ENCODE assay signal across 25 cellular contexts in the genomic region with DNA sequence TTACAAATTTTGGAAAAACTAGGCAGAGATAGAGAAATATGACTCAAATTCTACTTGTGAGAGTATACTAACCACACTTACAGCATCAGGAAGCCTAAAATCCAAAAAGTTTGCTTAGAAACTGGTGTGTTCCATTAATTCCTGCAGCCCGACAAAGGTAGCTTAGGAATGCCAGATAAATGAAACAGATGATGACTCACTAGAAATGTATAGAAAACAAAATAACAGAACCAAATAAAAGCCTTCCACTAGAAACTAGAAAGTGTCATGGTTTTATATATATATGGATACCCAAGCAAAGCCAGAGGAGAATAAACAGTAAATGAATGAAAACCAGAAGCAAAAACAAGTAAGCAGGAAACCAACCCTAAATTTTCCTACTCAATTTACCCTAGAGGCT.
"Had no signal": no experiment of that assay in that cellular context is flagged by ENCODE, and none has a peak within 500 bp of the region (broad histone marks: within the 10 kb centered on the region; RNA-seq: fewer than 3 reads in every experiment).

No MANE protein-coding gene starts in this region.

- ATAC-seq: activated CD4-positive, alpha-beta T cell treated with anti-CD3 and anti-CD28 coated beads for 36 hours; activated CD8-positive, alpha-beta T cell treated with anti-CD3 and anti-CD28 coated beads for 36 hours; activated T-cell treated with anti-CD3 and anti-CD28 coated beads, Interleukin-2, amount 50 U/mL, for 72 hours; T-helper 17 cell had no signal

- H3K4me2 ChIP-seq: KMS-11 had no signal

- H3K36me3 Mint-ChIP-seq: activated naive CD4-positive, alpha-beta T cell treated with anti-CD3 and anti-CD28 coated beads, Interleukin-2, amount 10 ng/mL, durations not matched to agents 7 days and 5 days; activated naive CD8-positive, alpha-beta T cell treated with anti-CD3 and anti-CD28 coated beads for 36 hours had no signal

- H3K27me3 ChIP-seq: brain microvascular endothelial cell, MG63 had no signal

- H3K27ac Mint-ChIP-seq: activated CD4-positive, alpha-beta T cell treated with anti-CD3 and anti-CD28 coated beads for 36 hours; activated CD8-positive, alpha-beta T cell treated with anti-CD3 and anti-CD28 coated beads for 36 hours; activated naive CD4-positive, alpha-beta T cell treated with anti-CD3 and anti-CD28 coated beads, Interleukin-2, amount 10 ng/mL, durations not matched to agents 7 days and 5 days; activated naive CD8-positive, alpha-beta T cell treated with anti-CD3 and anti-CD28 coated beads for 36 hours; activated T-cell treated with anti-CD3 and anti-CD28 coated beads, Interleukin-2, amount 50 U/mL, for 72 hours; activated T-helper 2 cell treated with anti-CD3 and anti-CD28 coated beads, Interferon-gamma antibody, Interleukin-2, Interleukin-4, amounts not matched to agents 10 μg/mL and 5 μg/mL and 100 μg/mL, durations not matched to agents 14 hours and 24 hours and 36 hours; T-helper 17 cell had no signal

- H3K4me1 Mint-ChIP-seq: activated CD4-positive, alpha-beta T cell treated with anti-CD3 and anti-CD28 coated beads for 36 hours; activated naive CD4-positive, alpha-beta T cell treated with anti-CD3 and anti-CD28 coated beads, Interleukin-2, amount 10 ng/mL, durations not matched to agents 7 days and 5 days; activated naive CD8-positive, alpha-beta T cell treated with anti-CD3 and anti-CD28 coated beads for 36 hours; T-helper 17 cell had no signal

- H3K27ac ChIP-seq: brain microvascular endothelial cell, KMS-11 had no signal

- H3K27me3 Mint-ChIP-seq: activated CD4-positive, alpha-beta T cell treated with anti-CD3 and anti-CD28 coated beads for 36 hours; activated CD8-positive, alpha-beta T cell treated with anti-CD3 and anti-CD28 coated beads for 36 hours; activated naive CD4-positive, alpha-beta T cell treated with anti-CD3 and anti-CD28 coated beads, Interleukin-2, amount 10 ng/mL, durations not matched to agents 7 days and 5 days; activated naive CD8-positive, alpha-beta T cell treated with anti-CD3 and anti-CD28 coated beads for 36 hours; T-helper 17 cell had no signal

- H3K4me3 Mint-ChIP-seq: activated CD4-positive, alpha-beta T cell treated with anti-CD3 and anti-CD28 coated beads for 36 hours; activated CD8-positive, alpha-beta T cell treated with anti-CD3 and anti-CD28 coated beads for 36 hours; activated naive CD4-positive, alpha-beta T cell treated with anti-CD3 and anti-CD28 coated beads, Interleukin-2, amount 10 ng/mL, durations not matched to agents 7 days and 5 days; activated naive CD8-positive, alpha-beta T cell treated with anti-CD3 and anti-CD28 coated beads for 36 hours; activated T-cell treated with anti-CD3 and anti-CD28 coated beads, Interleukin-2, amount 50 U/mL, for 72 hours; T-helper 17 cell had no signal

- H3K36me3 ChIP-seq: brain microvascular endothelial cell, MG63 had no signal

- H3K9ac ChIP-seq: KMS-11 had no signal

- DNase-seq: activated CD4-positive, alpha-beta T cell treated with anti-CD3 and anti-CD28 coated beads for 36 hours; activated CD4-positive, CD25-positive, alpha-beta regulatory T cell; activated CD8-positive, alpha-beta memory T cell treated with anti-CD3 and anti-CD28 coated beads, Interleukin-2, amount 50 U/mL, for 4 hours; activated CD8-positive, alpha-beta T cell treated with anti-CD3 and anti-CD28 coated beads for 36 hours; activated gamma-delta T cell treated with Interleukin-2 at 50 U/mL for 16 hours; activated naive CD4-positive, alpha-beta T cell treated with anti-CD3 and anti-CD28 coated beads, Interleukin-2, amount 10 ng/mL, durations not matched to agents 7 days and 5 days; activated naive CD8-positive, alpha-beta T cell treated with anti-CD3 and anti-CD28 coated beads for 36 hours; activated T-cell treated with anti-CD3 and anti-CD28 coated beads, Interleukin-2, amount 50 U/mL, for 72 hours; brain microvascular endothelial cell; MG63; MV-4-11; NCI-H1417 treated with DMSO at 0.1 percent for 48 hours; NCI-H1694; NCI-H2029; NCI-H2107; NCI-H2171 treated with DMSO at 0.1 percent for 48 hours; NCI-H226; NCI-H526; NCI-H774; NK-92 treated with Interleukin-12 subunit alpha and Interleukin-12 subunit beta, amount 100 ng/mL, for 24 hours; SIG-M5; T-helper 17 cell; T-helper 9 cell had no signal

- H3K4me3 ChIP-seq: MG63 had no signal

- H3K9me3 ChIP-seq: MG63 had no signal
